ENCODE assay signal across 13 cellular contexts in genomic region chr15:63491116-63491817, GRCh38. TPM values are rescaled to one million over a fixed set of nuclear protein-coding genes. Genes with fewer than 3 reads are reported as not detected.
DNase-seq lines count a peak whose midpoint lies in the region; ATAC-seq and TF ChIP-seq lines count a peak whose summit lies in the region.
"Had no signal": no experiment of that assay in that cellular context is flagged by ENCODE, and none has a peak within 500 bp of the region (broad histone marks: within the 10 kb centered on the region; RNA-seq: fewer than 3 reads in every experiment).

No MANE protein-coding gene starts in this region.

- H3K4me1 ChIP-seq in right atrium auricular region (no peaks in the 10 kb centered on the region), upper lobe of right lung (peaks cover 24% of the 10 kb centered on the region)
- H3K4me1 ChIP-seq: psoas muscle had no signal

- peaks cover 0 to 2% (median 0%) of the 10 kb centered on the region in 3 donors for H3K27me3 Mint-ChIP-seq in immature natural killer cell (ENCODE audit: low read depth in 3 of 3)
- H3K27me3 Mint-ChIP-seq: activated CD4-positive, alpha-beta T cell treated with anti-CD3 and anti-CD28 coated beads, Interleukin-2, amount 10 ng/mL, durations not matched to agents 7 days and 5 days had no signal

- H3K27me3 ChIP-seq in right atrium auricular region, result no peaks in the 10 kb centered on the region
- no peaks in the 10 kb centered on the region for H3K27me3 ChIP-seq in upper lobe of right lung

- no peaks in the 10 kb centered on the region for H3K9me3 Mint-ChIP-seq in immature natural killer cell
- H3K9me3 Mint-ChIP-seq: activated CD4-positive, alpha-beta T cell treated with anti-CD3 and anti-CD28 coated beads, Interleukin-2, amount 10 ng/mL, durations not matched to agents 7 days and 5 days; brain had no signal

- H3K9me3 ChIP-seq in right atrium auricular region, result no peaks in the 10 kb centered on the region
- no peaks in the 10 kb centered on the region for H3K9me3 ChIP-seq in upper lobe of right lung
- H3K9me3 ChIP-seq: psoas muscle had no signal

- peak overlapping the region in 1 of 5 donors; percentile 20 for H3K4me3 Mint-ChIP-seq in immature natural killer cell
- H3K4me3 Mint-ChIP-seq: activated CD4-positive, alpha-beta T cell treated with anti-CD3 and anti-CD28 coated beads, Interleukin-2, amount 10 ng/mL, durations not matched to agents 7 days and 5 days; brain had no signal

- no peak overlapping the region for H3K4me3 ChIP-seq in right atrium auricular region
- no peak overlapping the region for H3K4me3 ChIP-seq in upper lobe of right lung
- H3K4me3 ChIP-seq: psoas muscle had no signal

- H3K27ac ChIP-seq in right atrium auricular region, result peak overlapping the region in 1 of 2 donors; percentile 48
- H3K27ac ChIP-seq in upper lobe of right lung, result peak overlapping the region; percentile 68
- H3K27ac ChIP-seq: psoas muscle had no signal

- TF ChIP-seq CTCF in right atrium auricular region (IDR thresholded peaks at IDR 0.05) (no peak), upper lobe of right lung (IDR thresholded peaks at IDR 0.05) (no peak)

- H3K27ac Mint-ChIP-seq in immature natural killer cell, result peak overlapping the region in 4 of 6 donors; percentile 24 to 75 (median 64)
- H3K27ac Mint-ChIP-seq: activated CD4-positive, alpha-beta T cell treated with anti-CD3 and anti-CD28 coated beads, Interleukin-2, amount 10 ng/mL, durations not matched to agents 7 days and 5 days; brain had no signal

- H3K4me1 Mint-ChIP-seq in immature natural killer cell, result peaks cover 21 to 44% of the 10 kb centered on the region in 2 donors

- peaks cover 0 to 8% (median 0%) of the 10 kb centered on the region in 3 donors for H3K36me3 Mint-ChIP-seq in immature natural killer cell
- H3K36me3 Mint-ChIP-seq: brain had no signal

- H3K36me3 ChIP-seq in right atrium auricular region (no peaks in the 10 kb centered on the region), upper lobe of right lung (no peaks in the 10 kb centered on the region)

- DNase-seq in Right ventricle myocardium inferior (ENCODE audit: missing footprints) (no peak), right atrium auricular region (ENCODE audit: low spot score) (no peak), SIG-M5 (lab: John Stamatoyannopoulos, UW) (peak; percentile 58), immature natural killer cell (no peak), upper lobe of right lung (no peak), inferior parietal cortex (ENCODE audit: extremely low spot score) (no peak), hypothalamus (lab: John Stamatoyannopoulos, UW) (no peak), T-helper 9 cell (no peak)
- DNase-seq: activated CD4-positive, alpha-beta T cell treated with anti-CD3 and anti-CD28 coated beads, Interleukin-2, amount 10 ng/mL, durations not matched to agents 7 days and 5 days; C1 segment of cervical spinal cord; kidney; psoas muscle had no signal

- ATAC-seq in Right ventricle myocardium inferior (peak; percentile 53), upper lobe of right lung (peak; percentile 66)

- intact Hi-C loops in Right ventricle myocardium inferior (cut with DNase I), result no loop called here
- intact Hi-C loops in upper lobe of right lung (cut with DNase I), result no loop called here

RNA-seq across cellular contexts. Expression of gene USP3, which starts 13.1 kb away (rescaled TPM):
- total RNA-seq in Right ventricle myocardium inferior (13.7 TPM), right atrium auricular region (10 to 100 TPM; 12.3 to 18.5 TPM), upper lobe of right lung (62.5 TPM)
- 10 to 100 TPM; 24.7 to 39.1 (median 32.9) TPM for polyA plus RNA-seq in immature natural killer cell
